ENCODE assay signal across 1 cellular context in genomic region chr6:79399499-79399898, GRCh38.
TF ChIP-seq lines count a peak whose summit lies in the region.

No MANE protein-coding gene starts in this region.

TF ChIP-seq in HepG2, 621 proteins besides CTCF, POLR2A, EP300 and RAD21 (continued from another document and continues in another):
- TF ChIP-seq SCMH1 (CRISPR knock-in tag; IDR thresholded peaks at IDR 0.05; ENCODE audit: borderline replicate concordance) (no peak), WIZ (CRISPR knock-in tag; IDR thresholded peaks at IDR 0.05) (no peak), GLI4 (CRISPR knock-in tag; IDR thresholded peaks at IDR 0.05; ENCODE audit: borderline replicate concordance) (no peak), ZNF441 (CRISPR knock-in tag; IDR thresholded peaks at IDR 0.05; ENCODE audit: borderline replicate concordance) (no peak), NAIF1 (CRISPR knock-in tag; IDR thresholded peaks at IDR 0.05; ENCODE audit: borderline replicate concordance) (no peak), NCOA1 (CRISPR knock-in tag; IDR thresholded peaks at IDR 0.05) (no peak), CREBL2 (CRISPR knock-in tag; IDR thresholded peaks at IDR 0.05; ENCODE audit: borderline replicate concordance) (no peak), FOXA3 (CRISPR knock-in tag; IDR thresholded peaks at IDR 0.05) (peak; percentile 40), ATM (IDR thresholded peaks at IDR 0.05; ENCODE audit: borderline replicate concordance) (no peak), SIN3B (IDR thresholded peaks at IDR 0.05; ENCODE audit: low read length) (no peak), U2AF1 (optimal IDR thresholded peaks at IDR 0.05; ENCODE audit: low read depth, low read length) (no peak), CEBPB (IDR thresholded peaks at IDR 0.05; ENCODE audit: borderline replicate concordance, low read depth, low read length) (peak; percentile 25; the same call in 1 of the 2 replicates), RXRA (CRISPR knock-in tag; IDR thresholded peaks at IDR 0.05) (no peak), PAX8 (CRISPR knock-in tag; IDR thresholded peaks at IDR 0.05; ENCODE audit: borderline replicate concordance) (no peak), MXI1 (IDR thresholded peaks at IDR 0.05; ENCODE audit: borderline replicate concordance, low read depth, low read length) (no peak; the same call in 2 of the 3 replicates), CREM (IDR thresholded peaks at IDR 0.05) (no peak), CREM (CRISPR knock-in tag; IDR thresholded peaks at IDR 0.05) (no peak), SAFB2 (CRISPR knock-in tag; IDR thresholded peaks at IDR 0.05; ENCODE audit: borderline replicate concordance, low read depth) (no peak), PITX1 (CRISPR knock-in tag; IDR thresholded peaks at IDR 0.05) (no peak), ARHGAP35 (CRISPR knock-in tag; IDR thresholded peaks at IDR 0.05; ENCODE audit: borderline replicate concordance) (no peak), ZNF777 (CRISPR knock-in tag; IDR thresholded peaks at IDR 0.05) (no peak), ZNF746 (CRISPR knock-in tag; IDR thresholded peaks at IDR 0.05) (no peak), PLSCR1 (CRISPR knock-in tag; IDR thresholded peaks at IDR 0.05; ENCODE audit: borderline replicate concordance) (no peak), ZNF775 (CRISPR knock-in tag; IDR thresholded peaks at IDR 0.05; ENCODE audit: borderline replicate concordance) (no peak), KLF13 (CRISPR knock-in tag; IDR thresholded peaks at IDR 0.05) (no peak), TRIM24 (CRISPR knock-in tag; IDR thresholded peaks at IDR 0.05) (no peak), FOXM1 (CRISPR knock-in tag; IDR thresholded peaks at IDR 0.05) (no peak), NRL (CRISPR knock-in tag; IDR thresholded peaks at IDR 0.05; ENCODE audit: borderline replicate concordance) (no peak), PBX2 (CRISPR knock-in tag; IDR thresholded peaks at IDR 0.05) (peak; percentile 34; the same call in 1 of the 2 replicates), RELA (CRISPR knock-in tag; IDR thresholded peaks at IDR 0.05) (no peak), MAFG (CRISPR knock-in tag; IDR thresholded peaks at IDR 0.05) (no peak), ZNF414 (CRISPR knock-in tag; IDR thresholded peaks at IDR 0.05) (no peak), JARID2 (CRISPR knock-in tag; IDR thresholded peaks at IDR 0.05; ENCODE audit: insufficient replicate concordance) (no peak), ZMYM3 (CRISPR knock-in tag; IDR thresholded peaks at IDR 0.05) (no peak), YY1 (IDR thresholded peaks at IDR 0.05; ENCODE audit: insufficient read depth, insufficient replicate concordance, low read depth, low read length) (no peak), MIER2 (CRISPR knock-in tag; IDR thresholded peaks at IDR 0.05) (no peak; the same call in 1 of the 2 replicates), ZNF333 (CRISPR knock-in tag; IDR thresholded peaks at IDR 0.05; ENCODE audit: borderline replicate concordance) (no peak), AGO1 (IDR thresholded peaks at IDR 0.05; ENCODE audit: low read depth, low read length, poor library complexity, severe bottlenecking) (no peak), HNRNPK (IDR thresholded peaks at IDR 0.05; ENCODE audit: low read depth, low read length, poor library complexity, severe bottlenecking) (no peak), KLF9 (CRISPR knock-in tag; IDR thresholded peaks at IDR 0.05; ENCODE audit: low read depth) (no peak), NPAS2 (CRISPR knock-in tag; IDR thresholded peaks at IDR 0.05; ENCODE audit: borderline replicate concordance) (no peak), ZBTB3 (CRISPR knock-in tag; IDR thresholded peaks at IDR 0.05; ENCODE audit: borderline replicate concordance, low read depth) (no peak), ZNF652 (CRISPR knock-in tag; IDR thresholded peaks at IDR 0.05; ENCODE audit: borderline replicate concordance, low read depth) (no peak), GFI1 (CRISPR knock-in tag; IDR thresholded peaks at IDR 0.05; ENCODE audit: borderline replicate concordance) (no peak), SP2 (CRISPR knock-in tag; IDR thresholded peaks at IDR 0.05) (no peak), GABPB1 (CRISPR knock-in tag; IDR thresholded peaks at IDR 0.05) (no peak), ZNF616 (CRISPR knock-in tag; IDR thresholded peaks at IDR 0.05; ENCODE audit: low read depth) (no peak), NR2F6 (IDR thresholded peaks at IDR 0.05) (no peak), NR2F6 (CRISPR knock-in tag; IDR thresholded peaks at IDR 0.05) (no peak), SOX6 (IDR thresholded peaks at IDR 0.05) (no peak), SOX6 (CRISPR knock-in tag; IDR thresholded peaks at IDR 0.05) (peak; percentile 90), SPEN (CRISPR knock-in tag; IDR thresholded peaks at IDR 0.05; ENCODE audit: low read depth) (no peak), ZFX (CRISPR knock-in tag; IDR thresholded peaks at IDR 0.05; ENCODE audit: low read depth) (no peak), ZNF446 (CRISPR knock-in tag; IDR thresholded peaks at IDR 0.05) (no peak), HIVEP1 (CRISPR knock-in tag; IDR thresholded peaks at IDR 0.05) (no peak), NBN (conservative IDR thresholded peaks at IDR 0.05) (no peak), GTF3A (CRISPR knock-in tag; conservative IDR thresholded peaks at IDR 0.05) (no peak)
- TF ChIP-seq, protein P1, sequence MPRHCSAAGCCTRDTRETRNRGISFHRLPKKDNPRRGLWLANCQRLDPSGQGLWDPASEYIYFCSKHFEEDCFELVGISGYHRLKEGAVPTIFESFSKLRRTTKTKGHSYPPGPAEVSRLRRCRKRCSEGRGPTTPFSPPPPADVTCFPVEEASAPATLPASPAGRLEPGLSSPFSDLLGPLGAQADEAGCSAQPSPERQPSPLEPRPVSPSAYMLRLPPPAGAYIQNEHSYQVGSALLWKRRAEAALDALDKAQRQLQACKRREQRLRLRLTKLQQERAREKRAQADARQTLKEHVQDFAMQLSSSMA (CRISPR knock-in tag; IDR thresholded peaks at IDR 0.05): no peak
- TF ChIP-seq, protein P2, sequence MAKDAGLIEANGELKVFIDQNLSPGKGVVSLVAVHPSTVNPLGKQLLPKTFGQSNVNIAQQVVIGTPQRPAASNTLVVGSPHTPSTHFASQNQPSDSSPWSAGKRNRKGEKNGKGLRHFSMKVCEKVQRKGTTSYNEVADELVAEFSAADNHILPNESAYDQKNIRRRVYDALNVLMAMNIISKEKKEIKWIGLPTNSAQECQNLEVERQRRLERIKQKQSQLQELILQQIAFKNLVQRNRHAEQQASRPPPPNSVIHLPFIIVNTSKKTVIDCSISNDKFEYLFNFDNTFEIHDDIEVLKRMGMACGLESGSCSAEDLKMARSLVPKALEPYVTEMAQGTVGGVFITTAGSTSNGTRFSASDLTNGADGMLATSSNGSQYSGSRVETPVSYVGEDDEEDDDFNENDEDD (CRISPR knock-in tag; IDR thresholded peaks at IDR 0.05; ENCODE audit: borderline replicate concordance): no peak
- TF ChIP-seq, protein P3, sequence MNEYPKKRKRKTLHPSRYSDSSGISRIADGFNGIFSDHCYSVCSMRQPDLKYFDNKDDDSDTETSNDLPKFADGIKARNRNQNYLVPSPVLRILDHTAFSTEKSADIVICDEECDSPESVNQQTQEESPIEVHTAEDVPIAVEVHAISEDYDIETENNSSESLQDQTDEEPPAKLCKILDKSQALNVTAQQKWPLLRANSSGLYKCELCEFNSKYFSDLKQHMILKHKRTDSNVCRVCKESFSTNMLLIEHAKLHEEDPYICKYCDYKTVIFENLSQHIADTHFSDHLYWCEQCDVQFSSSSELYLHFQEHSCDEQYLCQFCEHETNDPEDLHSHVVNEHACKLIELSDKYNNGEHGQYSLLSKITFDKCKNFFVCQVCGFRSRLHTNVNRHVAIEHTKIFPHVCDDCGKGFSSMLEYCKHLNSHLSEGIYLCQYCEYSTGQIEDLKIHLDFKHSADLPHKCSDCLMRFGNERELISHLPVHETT (CRISPR knock-in tag; conservative IDR thresholded peaks at IDR 0.05): no peak
- TF ChIP-seq, protein P4, sequence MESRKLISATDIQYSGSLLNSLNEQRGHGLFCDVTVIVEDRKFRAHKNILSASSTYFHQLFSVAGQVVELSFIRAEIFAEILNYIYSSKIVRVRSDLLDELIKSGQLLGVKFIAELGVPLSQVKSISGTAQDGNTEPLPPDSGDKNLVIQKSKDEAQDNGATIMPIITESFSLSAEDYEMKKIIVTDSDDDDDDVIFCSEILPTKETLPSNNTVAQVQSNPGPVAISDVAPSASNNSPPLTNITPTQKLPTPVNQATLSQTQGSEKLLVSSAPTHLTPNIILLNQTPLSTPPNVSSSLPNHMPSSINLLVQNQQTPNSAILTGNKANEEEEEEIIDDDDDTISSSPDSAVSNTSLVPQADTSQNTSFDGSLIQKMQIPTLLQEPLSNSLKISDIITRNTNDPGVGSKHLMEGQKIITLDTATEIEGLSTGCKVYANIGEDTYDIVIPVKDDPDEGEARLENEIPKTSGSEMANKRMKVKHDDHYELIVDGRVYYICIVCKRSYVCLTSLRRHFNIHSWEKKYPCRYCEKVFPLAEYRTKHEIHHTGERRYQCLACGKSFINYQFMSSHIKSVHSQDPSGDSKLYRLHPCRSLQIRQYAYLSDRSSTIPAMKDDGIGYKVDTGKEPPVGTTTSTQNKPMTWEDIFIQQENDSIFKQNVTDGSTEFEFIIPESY (CRISPR knock-in tag; IDR thresholded peaks at IDR 0.05): no peak
- TF ChIP-seq, protein P5, sequence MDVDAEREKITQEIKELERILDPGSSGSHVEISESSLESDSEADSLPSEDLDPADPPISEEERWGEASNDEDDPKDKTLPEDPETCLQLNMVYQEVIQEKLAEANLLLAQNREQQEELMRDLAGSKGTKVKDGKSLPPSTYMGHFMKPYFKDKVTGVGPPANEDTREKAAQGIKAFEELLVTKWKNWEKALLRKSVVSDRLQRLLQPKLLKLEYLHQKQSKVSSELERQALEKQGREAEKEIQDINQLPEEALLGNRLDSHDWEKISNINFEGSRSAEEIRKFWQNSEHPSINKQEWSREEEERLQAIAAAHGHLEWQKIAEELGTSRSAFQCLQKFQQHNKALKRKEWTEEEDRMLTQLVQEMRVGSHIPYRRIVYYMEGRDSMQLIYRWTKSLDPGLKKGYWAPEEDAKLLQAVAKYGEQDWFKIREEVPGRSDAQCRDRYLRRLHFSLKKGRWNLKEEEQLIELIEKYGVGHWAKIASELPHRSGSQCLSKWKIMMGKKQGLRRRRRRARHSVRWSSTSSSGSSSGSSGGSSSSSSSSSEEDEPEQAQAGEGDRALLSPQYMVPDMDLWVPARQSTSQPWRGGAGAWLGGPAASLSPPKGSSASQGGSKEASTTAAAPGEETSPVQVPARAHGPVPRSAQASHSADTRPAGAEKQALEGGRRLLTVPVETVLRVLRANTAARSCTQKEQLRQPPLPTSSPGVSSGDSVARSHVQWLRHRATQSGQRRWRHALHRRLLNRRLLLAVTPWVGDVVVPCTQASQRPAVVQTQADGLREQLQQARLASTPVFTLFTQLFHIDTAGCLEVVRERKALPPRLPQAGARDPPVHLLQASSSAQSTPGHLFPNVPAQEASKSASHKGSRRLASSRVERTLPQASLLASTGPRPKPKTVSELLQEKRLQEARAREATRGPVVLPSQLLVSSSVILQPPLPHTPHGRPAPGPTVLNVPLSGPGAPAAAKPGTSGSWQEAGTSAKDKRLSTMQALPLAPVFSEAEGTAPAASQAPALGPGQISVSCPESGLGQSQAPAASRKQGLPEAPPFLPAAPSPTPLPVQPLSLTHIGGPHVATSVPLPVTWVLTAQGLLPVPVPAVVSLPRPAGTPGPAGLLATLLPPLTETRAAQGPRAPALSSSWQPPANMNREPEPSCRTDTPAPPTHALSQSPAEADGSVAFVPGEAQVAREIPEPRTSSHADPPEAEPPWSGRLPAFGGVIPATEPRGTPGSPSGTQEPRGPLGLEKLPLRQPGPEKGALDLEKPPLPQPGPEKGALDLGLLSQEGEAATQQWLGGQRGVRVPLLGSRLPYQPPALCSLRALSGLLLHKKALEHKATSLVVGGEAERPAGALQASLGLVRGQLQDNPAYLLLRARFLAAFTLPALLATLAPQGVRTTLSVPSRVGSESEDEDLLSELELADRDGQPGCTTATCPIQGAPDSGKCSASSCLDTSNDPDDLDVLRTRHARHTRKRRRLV (CRISPR knock-in tag; IDR thresholded peaks at IDR 0.05): no peak
- TF ChIP-seq, protein P6, sequence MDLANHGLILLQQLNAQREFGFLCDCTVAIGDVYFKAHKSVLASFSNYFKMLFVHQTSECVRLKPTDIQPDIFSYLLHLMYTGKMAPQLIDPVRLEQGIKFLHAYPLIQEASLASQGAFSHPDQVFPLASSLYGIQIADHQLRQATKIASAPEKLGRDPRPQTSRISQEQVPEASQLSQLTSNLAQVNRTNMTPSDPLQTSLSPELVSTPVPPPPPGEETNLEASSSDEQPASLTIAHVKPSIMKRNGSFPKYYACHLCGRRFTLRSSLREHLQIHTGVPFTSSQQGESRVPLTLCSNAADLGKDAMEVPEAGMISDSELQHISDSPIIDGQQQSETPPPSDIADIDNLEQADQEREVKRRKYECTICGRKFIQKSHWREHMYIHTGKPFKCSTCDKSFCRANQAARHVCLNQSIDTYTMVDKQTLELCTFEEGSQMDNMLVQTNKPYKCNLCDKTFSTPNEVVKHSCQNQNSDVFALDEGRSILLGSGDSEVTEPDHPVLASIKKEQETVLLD (CRISPR knock-in tag; IDR thresholded peaks at IDR 0.05; ENCODE audit: low read depth): no peak
